ENCODE assay signal across 29 cellular contexts in the genomic region with DNA sequence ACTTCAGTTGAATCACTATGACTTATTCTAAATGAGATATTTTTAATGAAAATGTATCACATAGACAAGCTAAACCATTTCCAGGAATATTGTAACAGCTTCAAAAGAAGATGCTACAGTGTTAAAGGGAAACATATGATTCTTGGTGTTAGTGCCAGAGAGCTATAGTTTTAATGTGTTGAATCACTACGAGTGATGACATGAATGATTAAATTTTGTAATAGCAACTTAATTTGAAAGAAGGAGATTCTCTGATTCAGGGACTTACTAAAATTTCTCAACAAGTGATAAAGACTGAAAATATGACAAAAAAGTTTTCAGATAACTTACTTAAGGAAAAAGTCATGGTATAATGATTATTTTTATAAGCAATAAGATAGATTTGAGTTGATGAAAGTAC.
"Had no signal": no experiment of that assay in that cellular context is flagged by ENCODE, and none has a peak within 500 bp of the region (broad histone marks: within the 10 kb centered on the region; RNA-seq: fewer than 3 reads in every experiment).

No MANE protein-coding gene starts in this region.

- H3K27me3 ChIP-seq: ascending aorta, brain microvascular endothelial cell, foreskin keratinocyte, hepatocyte, left lung, neural progenitor cell, vagina had no signal

- H3K9me3 Mint-ChIP-seq: activated CD4-positive, alpha-beta T cell treated with anti-CD3 and anti-CD28 coated beads, Interleukin-2, amount 10 ng/mL, durations not matched to agents 24 days and 14 days; activated T-helper 1 cell treated with anti-CD3 and anti-CD28 coated beads, Interleukin-12 subunit alpha, Interleukin-12 subunit beta, Interleukin-2, Interleukin-4 antibody, amounts not matched to agents 30 ng/mL and 10 ng/mL and 1 ng/mL, durations not matched to agents 14 hours and 24 hours and 36 hours; neural progenitor cell; type B pancreatic cell had no signal

- H3K4me1 Mint-ChIP-seq: activated CD4-positive, alpha-beta T cell treated with anti-CD3 and anti-CD28 coated beads, Interleukin-2, amount 10 ng/mL, durations not matched to agents 24 days and 14 days; activated naive CD4-positive, alpha-beta T cell treated with anti-CD3 and anti-CD28 coated beads, Interleukin-2, amount 50 U/mL, for 24 hours; immature natural killer cell; naive thymus-derived CD4-positive, alpha-beta T cell; neural progenitor cell had no signal

- H3K36me3 Mint-ChIP-seq: activated naive CD4-positive, alpha-beta T cell treated with anti-CD3 and anti-CD28 coated beads, Interleukin-2, amount 50 U/mL, for 24 hours; immature natural killer cell; naive thymus-derived CD4-positive, alpha-beta T cell; neural progenitor cell; type B pancreatic cell had no signal

- H3K36me3 ChIP-seq: ascending aorta, brain microvascular endothelial cell, left lung, neural progenitor cell, prostate gland, thoracic aorta, vagina had no signal

- H3K27ac ChIP-seq: ascending aorta, foreskin keratinocyte, hepatocyte, left lung, neural progenitor cell, prostate gland, thoracic aorta, vagina, VCaP had no signal

- H3K27me3 Mint-ChIP-seq: activated CD4-positive, alpha-beta T cell treated with anti-CD3 and anti-CD28 coated beads, Interleukin-2, amount 10 ng/mL, durations not matched to agents 24 days and 14 days; activated CD8-positive, alpha-beta T cell treated with anti-CD3 and anti-CD28 coated beads for 36 hours; activated naive CD4-positive, alpha-beta T cell treated with anti-CD3 and anti-CD28 coated beads, Interleukin-2, amount 50 U/mL, for 24 hours; naive thymus-derived CD4-positive, alpha-beta T cell; type B pancreatic cell had no signal

- H3K4me3 Mint-ChIP-seq: activated CD4-positive, alpha-beta T cell treated with anti-CD3 and anti-CD28 coated beads, Interleukin-2, amount 10 ng/mL, durations not matched to agents 24 days and 14 days; activated CD8-positive, alpha-beta T cell treated with anti-CD3 and anti-CD28 coated beads for 36 hours; activated naive CD4-positive, alpha-beta T cell treated with anti-CD3 and anti-CD28 coated beads, Interleukin-2, amount 50 U/mL, for 24 hours; activated T-helper 1 cell treated with anti-CD3 and anti-CD28 coated beads, Interleukin-12 subunit alpha, Interleukin-12 subunit beta, Interleukin-2, Interleukin-4 antibody, amounts not matched to agents 30 ng/mL and 10 ng/mL and 1 ng/mL, durations not matched to agents 14 hours and 24 hours and 36 hours; immature natural killer cell; naive thymus-derived CD4-positive, alpha-beta T cell; neural progenitor cell; type B pancreatic cell had no signal

- H3K4me3 ChIP-seq: ascending aorta, hepatocyte, left lung, lung, neural progenitor cell, prostate gland, thoracic aorta, vagina had no signal

- DNase-seq: activated CD4-positive, alpha-beta T cell treated with anti-CD3 and anti-CD28 coated beads, Interleukin-2, amount 10 ng/mL, durations not matched to agents 24 days and 14 days; activated CD8-positive, alpha-beta T cell treated with anti-CD3 and anti-CD28 coated beads for 36 hours; activated gamma-delta T cell treated with Interleukin-2 at 50 U/mL for 16 hours; brain microvascular endothelial cell; caudate nucleus; dermis blood vessel endothelial cell; effector CD8-positive, alpha-beta T cell; foreskin keratinocyte; glutamatergic neuron; immature natural killer cell; kidney glomerular epithelial cell; left lung; naive thymus-derived CD4-positive, alpha-beta T cell; stimulated activated CD4-positive, alpha-beta T cell treated with anti-CD3 and anti-CD28 coated beads, Interleukin-4, amount 100 ng/mL, for 24 hours; stimulated activated naive CD4-positive, alpha-beta T cell treated with Interleukin-2 at 50 U/mL for 16 hours; T-helper 2 cell had no signal

- H3K27ac Mint-ChIP-seq: activated CD4-positive, alpha-beta T cell treated with anti-CD3 and anti-CD28 coated beads, Interleukin-2, amount 10 ng/mL, durations not matched to agents 24 days and 14 days; activated CD8-positive, alpha-beta T cell treated with anti-CD3 and anti-CD28 coated beads for 36 hours; activated naive CD4-positive, alpha-beta T cell treated with anti-CD3 and anti-CD28 coated beads, Interleukin-2, amount 50 U/mL, for 24 hours; activated T-helper 1 cell treated with anti-CD3 and anti-CD28 coated beads, Interleukin-12 subunit alpha, Interleukin-12 subunit beta, Interleukin-2, Interleukin-4 antibody, amounts not matched to agents 30 ng/mL and 10 ng/mL and 1 ng/mL, durations not matched to agents 14 hours and 24 hours and 36 hours; immature natural killer cell; naive thymus-derived CD4-positive, alpha-beta T cell; neural progenitor cell; type B pancreatic cell had no signal

- ATAC-seq: activated CD4-positive, CD25-positive, alpha-beta regulatory T cell treated with anti-CD3 and anti-CD28 coated beads, Interleukin-2, amount 50 U/mL, for 24 hours; activated CD8-positive, alpha-beta T cell treated with anti-CD3 and anti-CD28 coated beads for 36 hours; esophagus mucosa; foreskin keratinocyte; naive thymus-derived CD4-positive, alpha-beta T cell had no signal

- H3K9me3 ChIP-seq: ascending aorta, left lung, prostate gland, thoracic aorta, vagina had no signal

- H3K4me1 ChIP-seq: ascending aorta, left lung, neural progenitor cell, prostate gland, vagina had no signal
